ENCODE assay signal across 8 cellular contexts in the genomic region with DNA sequence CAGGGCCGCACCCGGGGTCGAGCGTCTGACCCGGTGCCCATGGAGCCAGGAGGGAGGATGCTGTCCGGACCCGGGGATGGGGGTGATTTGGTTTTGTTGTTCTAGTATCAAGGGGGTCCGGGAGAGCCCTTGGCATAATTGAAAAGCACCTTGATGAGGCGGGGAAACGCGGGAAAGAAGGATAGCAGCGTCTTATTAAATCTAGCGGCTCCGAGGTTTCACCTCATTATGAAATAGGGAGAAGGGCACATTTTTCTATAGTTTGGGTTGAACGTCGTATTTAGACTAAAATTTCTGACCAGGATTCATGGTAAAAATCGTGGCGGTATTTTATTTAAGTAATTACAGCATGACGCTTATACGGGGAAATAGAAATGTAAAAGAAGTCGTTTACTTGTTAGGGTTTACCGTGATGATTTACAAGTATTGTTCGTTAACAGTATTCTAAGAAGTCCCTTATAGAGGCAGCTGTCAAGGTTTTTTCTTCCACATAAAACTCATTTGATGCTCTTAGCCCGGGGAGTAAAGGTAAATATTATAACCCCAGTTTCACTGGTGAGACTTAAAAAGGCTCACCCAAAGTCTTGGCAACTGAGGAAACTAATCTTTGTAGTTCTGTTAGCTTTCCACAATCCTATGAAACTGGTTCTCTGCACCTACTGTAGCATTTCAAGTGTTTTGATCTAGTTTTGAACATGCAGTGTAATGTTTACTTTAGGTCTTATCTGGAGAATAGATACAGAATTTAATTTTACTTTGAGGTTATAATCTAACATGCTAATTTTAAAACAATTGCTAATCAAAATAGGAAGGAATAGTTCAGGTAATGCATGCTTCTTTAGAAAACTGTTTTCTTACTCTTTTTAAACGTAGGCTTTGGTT. TPM values are rescaled to one million over a fixed set of nuclear protein-coding genes. Genes with fewer than 3 reads are reported as not detected.
A peak's percentile ranks its signal among the peaks of the same experiment; 100 is the strongest.
DNase-seq lines count a peak whose midpoint lies in the region; ATAC-seq and TF ChIP-seq lines count a peak whose summit lies in the region.

No MANE protein-coding gene starts in this region.

- no peaks in the 10 kb centered on the region for H3K9me3 ChIP-seq in hepatocyte (ENCODE audit: low read depth)

- H3K4me2 ChIP-seq in hepatocyte = peak overlapping the region; percentile 90

- H3K27me3 Mint-ChIP-seq in activated CD8-positive, alpha-beta memory T cell treated with anti-CD3 and anti-CD28 coated beads, Interleukin-2, amount 10 ng/mL, durations not matched to agents 7 days and 5 days = no peaks in the 10 kb centered on the region
- no peaks in the 10 kb centered on the region for H3K27me3 Mint-ChIP-seq in WTC11 (ENCODE audit: low read depth)

- H3K4me3 Mint-ChIP-seq in activated CD8-positive, alpha-beta memory T cell treated with anti-CD3 and anti-CD28 coated beads, Interleukin-2, amount 10 ng/mL, durations not matched to agents 7 days and 5 days = peak overlapping the region; percentile 98
- peak overlapping the region; percentile 96 for H3K4me3 Mint-ChIP-seq in WTC11
- H3K4me3 Mint-ChIP-seq in stimulated activated effector memory CD8-positive, alpha-beta T cell treated with anti-CD3 and anti-CD28 coated beads, Interleukin-12 subunit alpha, Interleukin-12 subunit beta, amount 100 ng/mL, for 72 hours = peak overlapping the region; percentile 94

- WGBS in hepatocyte (ENCODE audit: low lambda C conversion rate, missing lambda C conversion rate) = 2% methylated on average over 25 of the region's 25 CpGs

- H3K4me1 Mint-ChIP-seq in activated CD8-positive, alpha-beta memory T cell treated with anti-CD3 and anti-CD28 coated beads, Interleukin-2, amount 10 ng/mL, durations not matched to agents 7 days and 5 days = peaks cover 33% of the 10 kb centered on the region
- H3K4me1 Mint-ChIP-seq in WTC11 = peaks cover 26% of the 10 kb centered on the region
- peaks cover 14% of the 10 kb centered on the region for H3K4me1 Mint-ChIP-seq in stimulated activated effector memory CD8-positive, alpha-beta T cell treated with anti-CD3 and anti-CD28 coated beads, Interleukin-12 subunit alpha, Interleukin-12 subunit beta, amount 100 ng/mL, for 72 hours

- no peaks in the 10 kb centered on the region for H3K36me3 ChIP-seq in hepatocyte (replicated peaks; ENCODE audit: insufficient read depth, low read depth)

- peaks cover 21% of the 10 kb centered on the region for H3K36me3 Mint-ChIP-seq in activated CD8-positive, alpha-beta memory T cell treated with anti-CD3 and anti-CD28 coated beads, Interleukin-2, amount 10 ng/mL, durations not matched to agents 7 days and 5 days
- peaks cover 9% of the 10 kb centered on the region for H3K36me3 Mint-ChIP-seq in WTC11
- peaks cover 67% of the 10 kb centered on the region for H3K36me3 Mint-ChIP-seq in stimulated activated effector memory CD8-positive, alpha-beta T cell treated with anti-CD3 and anti-CD28 coated beads, Interleukin-12 subunit alpha, Interleukin-12 subunit beta, amount 100 ng/mL, for 72 hours

- peak overlapping the region; percentile 78 for H3K4me3 ChIP-seq in hepatocyte

- no peak for ATAC-seq in activated CD8-positive, alpha-beta memory T cell treated with anti-CD3 and anti-CD28 coated beads, Interleukin-2, amount 10 ng/mL, durations not matched to agents 7 days and 5 days
- ATAC-seq in WTC11 (no peak), HG03280 (IDR thresholded peaks at IDR 0.05; ENCODE audit: unreplicated experiment) (no peak), HG02870 (IDR thresholded peaks at IDR 0.05; ENCODE audit: unreplicated experiment) (no peak)
- no peak for ATAC-seq in stimulated activated effector memory CD8-positive, alpha-beta T cell treated with anti-CD3 and anti-CD28 coated beads, Interleukin-12 subunit alpha, Interleukin-12 subunit beta, amount 100 ng/mL, for 72 hours

- no peak for TF ChIP-seq CTCF in WTC11 (IDR thresholded peaks at IDR 0.05)
- TF ChIP-seq CTCF in hepatocyte (IDR thresholded peaks at IDR 0.05; ENCODE audit: poor library complexity) = no peak

- no peaks in the 10 kb centered on the region for H3K9me2 ChIP-seq in hepatocyte (replicated peaks; ENCODE audit: insufficient read depth)

- CTCF ChIA-PET in activated CD8-positive, alpha-beta memory T cell treated with anti-CD3 and anti-CD28 coated beads, Interleukin-2, amount 10 ng/mL, durations not matched to agents 7 days and 5 days (lab: Charles Lee) = interaction anchor here (0.7 to 1.7 kb wide), 6 partner anchors 11 to 323 kb away, joined by 3 to 6 read pairs (median 3); partner anchors contain the start of gene LRRC59
- CTCF ChIA-PET in WTC11 (lab: Charles Lee) = interaction anchor here (1.0 to 2.1 kb wide), 3 partner anchors 13 to 94 kb away, joined by 5 to 9 read pairs (median 6); no protein-coding TSS in a partner anchor

- DNase-seq in activated CD8-positive, alpha-beta memory T cell treated with anti-CD3 and anti-CD28 coated beads, Interleukin-2, amount 10 ng/mL, durations not matched to agents 7 days and 5 days = no peak
- DNase-seq in activated CD8-positive, alpha-beta memory T cell treated with anti-CD3 and anti-CD28 coated beads for 24 hours = no peak
- no peak for DNase-seq in WTC11 (ENCODE audit: low spot score)
- DNase-seq in hepatocyte (ENCODE audit: low spot score) = no peak
- no peak for DNase-seq in stimulated activated effector memory CD8-positive, alpha-beta T cell treated with anti-CD3 and anti-CD28 coated beads, Interleukin-12 subunit alpha, Interleukin-12 subunit beta, amount 100 ng/mL, for 72 hours (ENCODE audit: low spot score in 2 of 2)
- DNase-seq in OCI-M1 (lab: John Stamatoyannopoulos, UW) = no peak

- H3K27me3 ChIP-seq in hepatocyte = no peaks in the 10 kb centered on the region

- H3K79me2 ChIP-seq in hepatocyte = peaks cover 58% of the 10 kb centered on the region

- POLR2A ChIA-PET in WTC11 (lab: Charles Lee) = interaction anchor here (1.0 kb wide), 4 partner anchors 10 to 178 kb away, joined by 3 to 5 read pairs (median 4); partner anchors contain the start of gene CACNA1G

- peaks cover 31% of the 10 kb centered on the region for H3K4me1 ChIP-seq in hepatocyte (ENCODE audit: insufficient read depth)

- peak overlapping the region; percentile 99 for H3K27ac Mint-ChIP-seq in activated CD8-positive, alpha-beta memory T cell treated with anti-CD3 and anti-CD28 coated beads, Interleukin-2, amount 10 ng/mL, durations not matched to agents 7 days and 5 days
- H3K27ac Mint-ChIP-seq in WTC11 = peak overlapping the region; percentile 99
- H3K27ac Mint-ChIP-seq in stimulated activated effector memory CD8-positive, alpha-beta T cell treated with anti-CD3 and anti-CD28 coated beads, Interleukin-12 subunit alpha, Interleukin-12 subunit beta, amount 100 ng/mL, for 72 hours = peak overlapping the region; percentile 98

- H3K27ac ChIP-seq in hepatocyte = peak overlapping the region; percentile 99

- peaks cover 54% of the 10 kb centered on the region for H4K20me1 ChIP-seq in hepatocyte (ENCODE audit: insufficient read depth, poor library complexity, severe bottlenecking)

- H2AFZ ChIP-seq in hepatocyte = peak overlapping the region; percentile 66

- H3K9me3 Mint-ChIP-seq in activated CD8-positive, alpha-beta memory T cell treated with anti-CD3 and anti-CD28 coated beads, Interleukin-2, amount 10 ng/mL, durations not matched to agents 7 days and 5 days (ENCODE audit: low read depth) = no peaks in the 10 kb centered on the region
- no peaks in the 10 kb centered on the region for H3K9me3 Mint-ChIP-seq in WTC11
- H3K9me3 Mint-ChIP-seq in stimulated activated effector memory CD8-positive, alpha-beta T cell treated with anti-CD3 and anti-CD28 coated beads, Interleukin-12 subunit alpha, Interleukin-12 subunit beta, amount 100 ng/mL, for 72 hours = no peaks in the 10 kb centered on the region

TF ChIP-seq in WTC11, 78 proteins besides CTCF, POLR2A, EP300 and RAD21:
- TF ChIP-seq ZMAT4 (CRISPR knock-in tag; IDR thresholded peaks at IDR 0.05) = no peak
- 0 out of 2 replicates have a peak, but pooled peaks have one; percentile 2 for TF ChIP-seq ZBTB43 (CRISPR knock-in tag; IDR thresholded peaks at IDR 0.05)

RNA-seq across cellular contexts. Expression of gene LUC7L3, which starts 0.8 kb away (rescaled TPM):
- total RNA-seq in activated CD8-positive, alpha-beta memory T cell treated with anti-CD3 and anti-CD28 coated beads, Interleukin-2, amount 10 ng/mL, durations not matched to agents 7 days and 5 days = 100 to 1,000 TPM; 147 to 193 TPM
- total RNA-seq in WTC11 (2021) = 182 to 190 TPM (median 186 TPM) in 3 replicates
- 56.4 and 56.9 TPM in 2 replicates for total RNA-seq in hepatocyte
- polyA plus RNA-seq in hepatocyte = 156 and 256 TPM in 2 replicates

RNA-seq across cellular contexts. Expression of gene ANKRD40, which starts 12.5 kb away (rescaled TPM):
- 10 to 100 TPM; 30.5 to 39.3 TPM for total RNA-seq in activated CD8-positive, alpha-beta memory T cell treated with anti-CD3 and anti-CD28 coated beads, Interleukin-2, amount 10 ng/mL, durations not matched to agents 7 days and 5 days
- total RNA-seq in WTC11 (2021) (43.3 to 45.3 TPM (median 45.3 TPM) in 3 replicates), hepatocyte (28.1 and 30.8 TPM in 2 replicates)
- polyA plus RNA-seq in hepatocyte = 10.3 and 11.4 TPM in 2 replicates

RNA-seq across cellular contexts. Expression of gene ANKRD40CL, which starts 47.2 kb away (rescaled TPM):
- not detected for total RNA-seq in activated CD8-positive, alpha-beta memory T cell treated with anti-CD3 and anti-CD28 coated beads, Interleukin-2, amount 10 ng/mL, durations not matched to agents 7 days and 5 days
- not detected in 3 replicates for total RNA-seq in WTC11 (2021)
- total RNA-seq in hepatocyte = 3.3 and 4.2 TPM in 2 replicates
- polyA plus RNA-seq in hepatocyte = 2.8 and 3.9 TPM in 2 replicates
